ENCODE assay signal across 24 cellular contexts in the genomic region with DNA sequence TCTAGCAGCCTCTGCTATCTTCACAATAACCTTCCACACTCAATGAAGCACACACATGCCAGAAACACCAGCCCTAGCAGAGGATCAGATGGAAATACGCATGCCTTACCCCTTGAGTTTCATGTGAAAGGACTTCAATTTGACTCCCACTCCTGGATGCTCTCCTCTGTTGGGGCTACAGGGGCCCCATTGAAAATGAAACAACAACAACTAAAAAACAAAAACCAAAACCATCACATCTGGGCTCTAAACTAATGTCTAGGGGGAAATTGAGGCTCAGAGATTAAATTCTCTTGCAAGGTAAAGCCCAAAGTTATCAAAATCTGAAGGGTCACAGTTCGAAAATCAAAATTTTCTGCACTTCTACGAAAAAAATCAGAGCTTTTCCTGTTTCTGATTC.
DNase-seq lines count a peak whose midpoint lies in the region; ATAC-seq and FAIRE-seq lines count a peak whose summit lies in the region.
"Had no signal": no experiment of that assay in that cellular context is flagged by ENCODE, and none has a peak within 500 bp of the region (broad histone marks: within the 10 kb centered on the region; RNA-seq: fewer than 3 reads in every experiment).

No MANE protein-coding gene starts in this region.

- peak; percentile 84 for FAIRE-seq in GM19239 (lab: Jason Lieb, UNC)

- H3K27me3 ChIP-seq in ACC112 (ENCODE audit: insufficient read depth, low read length), result no peaks in the 10 kb centered on the region
- no peaks in the 10 kb centered on the region for H3K27me3 ChIP-seq in adipocyte (replicated peaks; ENCODE audit: control insufficient read depth, insufficient read depth, low read length)

- H3K4me3 ChIP-seq in ACC112 (ENCODE audit: low read depth, low read length) (no peak overlapping the region), adipocyte (ENCODE audit: low read length) (no peak overlapping the region)
- H3K4me3 ChIP-seq: HAP-1 had no signal

- no peaks in the 10 kb centered on the region for H3K9me3 ChIP-seq in adipocyte (ENCODE audit: control insufficient read depth, low read length)
- H3K9me3 ChIP-seq: HAP-1 had no signal

- ATAC-seq in HG02798 (IDR thresholded peaks at IDR 0.05; ENCODE audit: poor library complexity, unreplicated experiment) (peak; percentile 51), HG02642 (IDR thresholded peaks at IDR 0.05; ENCODE audit: poor library complexity, unreplicated experiment) (no peak)
- ATAC-seq: Panc1 had no signal

- peak overlapping the region; percentile 45 for H3K9ac ChIP-seq in adipocyte (ENCODE audit: low read length)

- DNase-seq in GM19239 (ENCODE audit: insufficient read length, low spot score) (no peak), adipocyte (ENCODE audit: low read depth) (no peak), NCI-H187 treated with DMSO at 0.1 percent for 48 hours (lab: John Stamatoyannopoulos, UW) (no peak), NCI-H2171 (lab: John Stamatoyannopoulos, UW) (no peak)
- DNase-seq: 8988T, Calu3, DMS153, DND-41, GOT3, Kasumi-1, MV-4-11, NCI-H1694, NCI-H2081, NCI-H2171 treated with DMSO at 0.1 percent for 48 hours, NCI-H345, NCI-H524, NCI-H748 treated with DMSO at 0.1 percent for 48 hours, SHP77 had no signal

- H3K27ac ChIP-seq in ACC112 (ENCODE audit: low read depth, low read length), result no peak overlapping the region
- H3K27ac ChIP-seq: RWPE1 had no signal

- H3K4me1 ChIP-seq in ACC112 (ENCODE audit: control insufficient read depth, insufficient read depth, low read length, unreplicated experiment) (no peaks in the 10 kb centered on the region), adipocyte (ENCODE audit: control insufficient read depth, insufficient read depth, low read length) (peaks cover 33% of the 10 kb centered on the region)
- H3K4me1 ChIP-seq: HAP-1 had no signal

- peak overlapping the region; percentile 12 for H2AFZ ChIP-seq in ACC112 (ENCODE audit: low read length, unreplicated experiment)

- H3K36me3 ChIP-seq in ACC112 (ENCODE audit: insufficient read depth, low read length) (no peaks in the 10 kb centered on the region), adipocyte (ENCODE audit: control insufficient read depth, insufficient read depth, low read length, severe bottlenecking) (no peaks in the 10 kb centered on the region)
- H3K36me3 ChIP-seq: HAP-1 had no signal

- H3K79me2 ChIP-seq in ACC112 (ENCODE audit: control insufficient read depth, insufficient read depth, low read length, unreplicated experiment), result no peaks in the 10 kb centered on the region
